8 cellular contexts compared by ENCODE assay signal in the genomic region with DNA sequence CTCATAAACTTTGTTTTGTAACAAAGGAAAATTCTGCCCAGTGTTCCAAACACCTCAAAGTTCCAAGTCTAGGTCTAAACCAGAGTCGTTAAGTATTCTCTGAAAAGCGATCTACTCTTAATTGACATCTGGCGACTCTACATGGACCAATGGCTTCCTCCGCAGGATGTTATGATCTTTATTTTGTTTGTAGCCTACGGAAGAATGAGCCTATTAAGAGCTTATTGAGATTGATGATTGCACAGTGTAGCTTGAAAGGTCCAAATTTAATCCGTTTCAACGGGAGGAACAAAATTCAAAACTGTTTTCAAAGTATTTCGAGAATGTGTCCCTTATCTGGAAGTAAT.
DNase-seq lines count a peak whose midpoint lies in the region; ATAC-seq and TF ChIP-seq lines count a peak whose summit lies in the region.

No MANE protein-coding gene starts in this region.

- H3F3A ChIP-seq in OCI-LY1 (ENCODE audit: insufficient read depth, low read length) = no peaks in the 10 kb centered on the region

- H3K4me1 ChIP-seq in HAP-1 (peaks cover 17% of the 10 kb centered on the region), OCI-LY1 (ENCODE audit: insufficient read depth, low read length, severe bottlenecking) (peaks cover 40% of the 10 kb centered on the region), mesodermal cell (ENCODE audit: control insufficient read depth, insufficient read depth, low read length, poor library complexity, severe bottlenecking) (peaks cover 8% of the 10 kb centered on the region)

- in situ Hi-C loops in HAP-1 (cut with MboI; ENCODE audit: low sequenced_read_pairs) = loop anchor here (25.0 kb wide), 1 partner anchor 1031 kb away; the partner anchor contains the start of gene NQO2

- no peaks in the 10 kb centered on the region for H3K27me3 ChIP-seq in HAP-1 (ENCODE audit: low read depth)
- no peaks in the 10 kb centered on the region for H3K27me3 ChIP-seq in OCI-LY1 (ENCODE audit: insufficient read depth, low read length)

- H2AFZ ChIP-seq in OCI-LY1 (ENCODE audit: low read length) = no peak overlapping the region

- WGBS in mesodermal cell (ENCODE audit: insufficient coverage in 2 of 2), 2 experiments = 0 to 3% methylated on average over 6 to 8 of the region's 8 CpGs

- no peak for TF ChIP-seq CTCF in OCI-LY1 (IDR thresholded peaks at IDR 0.05; ENCODE audit: low read length)

- ATAC-seq in HG03469 (IDR thresholded peaks at IDR 0.05; ENCODE audit: unreplicated experiment) (no peak), HG03108 (IDR thresholded peaks at IDR 0.05; ENCODE audit: unreplicated experiment) (no peak)

- no peaks in the 10 kb centered on the region for H3K9me2 ChIP-seq in OCI-LY1 (ENCODE audit: low read depth, low read length)

- H3K4me2 ChIP-seq in OCI-LY1 (ENCODE audit: low read length) = peak overlapping the region; percentile 96

- no peaks in the 10 kb centered on the region for H3K9me3 ChIP-seq in HAP-1
- peaks cover 2% of the 10 kb centered on the region; the same call in 1 of the 2 replicates for H3K9me3 ChIP-seq in OCI-LY1 (ENCODE audit: low read length)
- no peaks in the 10 kb centered on the region for H3K9me3 ChIP-seq in mesodermal cell (ENCODE audit: control insufficient read depth, low read length)

- H3K4me3 ChIP-seq in HAP-1 = peak overlapping the region; percentile 74
- peak overlapping the region; percentile 68 for H3K4me3 ChIP-seq in OCI-LY1 (ENCODE audit: low read depth, low read length, poor library complexity, severe bottlenecking)
- peak overlapping the region; percentile 65 for H3K4me3 ChIP-seq in mesodermal cell (ENCODE audit: extremely low read depth, insufficient read depth, low read length, poor library complexity, severe bottlenecking)

- H3K27ac ChIP-seq in OCI-LY1 (ENCODE audit: low read depth, low read length, poor library complexity, severe bottlenecking) (peak overlapping the region; percentile 96), mesodermal cell (ENCODE audit: low read depth, low read length, severe bottlenecking) (peak overlapping the region; percentile 96)

- no peaks in the 10 kb centered on the region for H3K36me3 ChIP-seq in HAP-1 (replicated peaks)
- peaks cover 28% of the 10 kb centered on the region for H3K36me3 ChIP-seq in OCI-LY1 (ENCODE audit: insufficient read depth, low read length)
- H3K36me3 ChIP-seq in mesodermal cell (ENCODE audit: control insufficient read depth, insufficient read depth, low read length) = peaks cover 21% of the 10 kb centered on the region

- no peaks in the 10 kb centered on the region for H4K20me1 ChIP-seq in OCI-LY1 (ENCODE audit: insufficient read depth, low read length)

- peaks cover 62% of the 10 kb centered on the region for H3K79me2 ChIP-seq in OCI-LY1 (ENCODE audit: insufficient read depth, low read length)

- peak overlapping the region; percentile 76 for H3K9ac ChIP-seq in OCI-LY1 (ENCODE audit: low read length)

- DNase-seq in COR-L47 (lab: John Stamatoyannopoulos, UW) (peak; percentile 54), HAP-1 (ENCODE audit: low spot score in 2 of 2) (peak; percentile 21 to 84), cerebellum (ENCODE audit: low spot score) (peak; percentile 11), retina (no peak)
